ENCODE assay signal across 1 cellular context in the genomic region with DNA sequence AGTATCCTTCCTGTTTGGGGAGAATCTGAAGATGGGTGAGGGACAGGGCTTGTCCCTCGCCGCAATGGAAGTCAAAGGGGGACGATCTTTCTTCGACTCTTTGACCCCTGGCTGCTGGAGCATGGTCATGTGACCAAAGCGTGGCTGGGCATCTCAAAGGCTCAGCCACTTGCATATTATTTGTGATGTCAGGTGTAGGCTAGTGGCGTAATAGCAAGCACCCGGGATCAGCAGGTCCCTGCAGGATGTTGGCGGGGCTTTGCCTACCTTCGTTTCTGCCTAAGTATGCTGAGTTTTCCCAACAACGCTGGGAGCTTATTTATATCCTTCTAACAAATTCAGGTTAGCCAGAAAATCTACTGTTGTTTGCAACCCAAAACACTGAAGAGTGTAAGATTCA.
TF ChIP-seq lines count a peak whose summit lies in the region.

No MANE protein-coding gene starts in this region.

TF ChIP-seq in GM23338, 12 proteins besides CTCF, POLR2A, EP300 and RAD21 (continued from another document):
- TF ChIP-seq REST (IDR thresholded peaks at IDR 0.05; ENCODE audit: unreplicated experiment) (no peak), ZNF462 (CRISPR knock-in tag; IDR thresholded peaks at IDR 0.05) (no peak), POLR2AphosphoS5 (IDR thresholded peaks at IDR 0.05; ENCODE audit: low read depth) (no peak), ZNF114 (CRISPR knock-in tag; IDR thresholded peaks at IDR 0.05) (no peak), NANOG (IDR thresholded peaks at IDR 0.05; ENCODE audit: borderline replicate concordance) (no peak), EZH2 (IDR thresholded peaks at IDR 0.05; ENCODE audit: low read depth, unreplicated experiment) (no peak), STAT1 (IDR thresholded peaks at IDR 0.05; ENCODE audit: unreplicated experiment) (no peak)
- TF ChIP-seq, protein P1, sequence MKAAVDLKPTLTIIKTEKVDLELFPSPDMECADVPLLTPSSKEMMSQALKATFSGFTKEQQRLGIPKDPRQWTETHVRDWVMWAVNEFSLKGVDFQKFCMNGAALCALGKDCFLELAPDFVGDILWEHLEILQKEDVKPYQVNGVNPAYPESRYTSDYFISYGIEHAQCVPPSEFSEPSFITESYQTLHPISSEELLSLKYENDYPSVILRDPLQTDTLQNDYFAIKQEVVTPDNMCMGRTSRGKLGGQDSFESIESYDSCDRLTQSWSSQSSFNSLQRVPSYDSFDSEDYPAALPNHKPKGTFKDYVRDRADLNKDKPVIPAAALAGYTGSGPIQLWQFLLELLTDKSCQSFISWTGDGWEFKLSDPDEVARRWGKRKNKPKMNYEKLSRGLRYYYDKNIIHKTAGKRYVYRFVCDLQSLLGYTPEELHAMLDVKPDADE (IDR thresholded peaks at IDR 0.05) = no peak
